23 cellular contexts compared by ENCODE assay signal in genomic region chr3:187610926-187611545, GRCh38. TPM values are rescaled to one million over a fixed set of nuclear protein-coding genes. Genes with fewer than 3 reads are reported as not detected.
DNase-seq lines count a peak whose midpoint lies in the region; ATAC-seq and TF ChIP-seq lines count a peak whose summit lies in the region.
"Had no signal": no experiment of that assay in that cellular context is flagged by ENCODE, and none has a peak within 500 bp of the region (broad histone marks: within the 10 kb centered on the region; RNA-seq: fewer than 3 reads in every experiment).

No MANE protein-coding gene starts in this region.

- peak; percentile 22 for DNase-seq in GM03348 (ENCODE audit: low spot score)
- peak; percentile 44 for DNase-seq in astrocyte of the spinal cord (ENCODE audit: low read depth, low spot score)
- DNase-seq in islet precursor cell: peak; percentile 54
- DNase-seq in suprapubic skin (ENCODE audit: low spot score in 2 of 2): no peak
- no peak for DNase-seq in CD4-positive, alpha-beta T cell
- no peak for DNase-seq in midbrain (lab: John Stamatoyannopoulos, UW)
- DNase-seq in C1 segment of cervical spinal cord (lab: John Stamatoyannopoulos, UW): no peak
- DNase-seq: activated CD4-positive, alpha-beta T cell treated with anti-CD3 and anti-CD28 coated beads, Interleukin-2, amount 50 U/mL, for 48 hours; activated naive CD4-positive, alpha-beta T cell treated with Interleukin-2 at 50 U/mL for 16 hours; activated T-cell treated with anti-CD3 and anti-CD28 coated beads, Interleukin-2, amount 50 U/mL, for 1 hour; heart left ventricle; KG1; NCI-H1105 treated with DMSO at 0.1 percent for 48 hours; NCI-H69; SIG-M5; stimulated activated naive CD4-positive, alpha-beta T cell treated with Interleukin-2 at 50 U/mL for 16 hours; WERI-Rb-1 had no signal

- H3K9me3 Mint-ChIP-seq in CD4-positive, alpha-beta T cell: no peaks in the 10 kb centered on the region
- H3K9me3 Mint-ChIP-seq: T-helper 1 cell treated with Interleukin-12 subunit alpha and Interleukin-12 subunit beta and Interleukin-4 antibody, amounts not matched to agents 30 μg/mL and 1 μg/mL, for 36 hours; type B pancreatic cell had no signal

- TF ChIP-seq CTCF in astrocyte of the spinal cord (IDR thresholded peaks at IDR 0.05; ENCODE audit: low read depth, low read length): no peak
- TF ChIP-seq CTCF in suprapubic skin (IDR thresholded peaks at IDR 0.05): no peak
- TF ChIP-seq CTCF in CD4-positive, alpha-beta T cell (IDR thresholded peaks at IDR 0.05): no peak

- no peak overlapping the region for H3K27ac Mint-ChIP-seq in CD4-positive, alpha-beta T cell
- H3K27ac Mint-ChIP-seq: B cell; T-helper 1 cell treated with Interleukin-12 subunit alpha and Interleukin-12 subunit beta and Interleukin-4 antibody, amounts not matched to agents 30 μg/mL and 1 μg/mL, for 36 hours; type B pancreatic cell had no signal

- no peaks in the 10 kb centered on the region for H3K36me3 ChIP-seq in suprapubic skin
- H3K36me3 ChIP-seq: heart left ventricle, WERI-Rb-1 had no signal

- no peaks in the 10 kb centered on the region for H3K4me1 Mint-ChIP-seq in CD4-positive, alpha-beta T cell (ENCODE audit: low read depth)
- H3K4me1 Mint-ChIP-seq: B cell had no signal

- H3K4me3 Mint-ChIP-seq in CD4-positive, alpha-beta T cell: no peak overlapping the region
- H3K4me3 Mint-ChIP-seq: B cell; brain; T-helper 1 cell treated with Interleukin-12 subunit alpha and Interleukin-12 subunit beta and Interleukin-4 antibody, amounts not matched to agents 30 μg/mL and 1 μg/mL, for 36 hours; type B pancreatic cell had no signal

- no peak for TF ChIP-seq EP300 in suprapubic skin (IDR thresholded peaks at IDR 0.05)

- H3K9me3 ChIP-seq in suprapubic skin: no peaks in the 10 kb centered on the region
- H3K9me3 ChIP-seq in CD4-positive, alpha-beta T cell (ENCODE audit: control insufficient read depth, low read length): no peaks in the 10 kb centered on the region

- peaks cover 40% of the 10 kb centered on the region for H3K27me3 Mint-ChIP-seq in CD4-positive, alpha-beta T cell

- H3K27me3 ChIP-seq in suprapubic skin: peaks cover 4% of the 10 kb centered on the region
- peaks cover 17% of the 10 kb centered on the region for H3K27me3 ChIP-seq in CD4-positive, alpha-beta T cell (ENCODE audit: control insufficient read depth, insufficient read depth, low read length)

- no peak for TF ChIP-seq POLR2A in suprapubic skin (IDR thresholded peaks at IDR 0.05)

- POLR2A ChIA-PET in CD4-positive, alpha-beta T cell (lab: Charles Lee): no interaction called here

- intact Hi-C loops in CD4-positive, alpha-beta T cell (cut with DNase I, micrococcal nuclease): loop anchor here (10.0 kb wide), 3 partner anchors 104 to 1534 kb away; no protein-coding TSS in a partner anchor

- CTCF ChIA-PET in CD4-positive, alpha-beta T cell (lab: Charles Lee): no interaction called here

- H3K27ac ChIP-seq in suprapubic skin: peak overlapping the region; percentile 32
- H3K27ac ChIP-seq in CD4-positive, alpha-beta T cell (ENCODE audit: low read depth, low read length): no peak overlapping the region
- H3K27ac ChIP-seq: WERI-Rb-1 had no signal

- WGBS in suprapubic skin: 33% methylated on average over 1 of the region's 1 CpG

- in situ Hi-C loops in astrocyte of the spinal cord (cut with HindIII; ENCODE audit: low sequenced_read_pairs): no loop called here

- H3K4me3 ChIP-seq in astrocyte of the spinal cord (ENCODE audit: low read depth, low read length) (no peak overlapping the region), suprapubic skin (no peak overlapping the region)
- H3K4me3 ChIP-seq: heart left ventricle had no signal

- H3K4me1 ChIP-seq in suprapubic skin: peaks cover 8% of the 10 kb centered on the region

- H3K36me3 Mint-ChIP-seq in CD4-positive, alpha-beta T cell (ENCODE audit: low read depth): no peaks in the 10 kb centered on the region
- H3K36me3 Mint-ChIP-seq: brain, type B pancreatic cell had no signal

- ATAC-seq in CD4-positive, alpha-beta T cell (ENCODE audit: poor library complexity): no peak
- ATAC-seq: heart left ventricle had no signal

RNA-seq across cellular contexts. Expression of gene SST, which starts 59.2 kb away (rescaled TPM):
- total RNA-seq in suprapubic skin: 1 to 10 TPM in 1 of 4 donors, not detected in 3; 4.8 TPM
- not detected for total RNA-seq in CD4-positive, alpha-beta T cell
- total RNA-seq: B cell, dermis microvascular lymphatic vessel endothelial cell, G401, heart left ventricle had no signal

Comparison
In these comparisons a context has a peak if more than half of its experiments do, and no peak if none do; other contexts are left out.
1. DNase-seq: peak in GM03348 (single experiment), astrocyte of the spinal cord (single experiment) and islet precursor cell (single experiment); none in suprapubic skin (0 of 2), CD4-positive, alpha-beta T cell (0 of 10), midbrain (single experiment) and C1 segment of cervical spinal cord (0 of 14).